Comparison of ENCODE assay signal across 1 cellular context in the genomic region with DNA sequence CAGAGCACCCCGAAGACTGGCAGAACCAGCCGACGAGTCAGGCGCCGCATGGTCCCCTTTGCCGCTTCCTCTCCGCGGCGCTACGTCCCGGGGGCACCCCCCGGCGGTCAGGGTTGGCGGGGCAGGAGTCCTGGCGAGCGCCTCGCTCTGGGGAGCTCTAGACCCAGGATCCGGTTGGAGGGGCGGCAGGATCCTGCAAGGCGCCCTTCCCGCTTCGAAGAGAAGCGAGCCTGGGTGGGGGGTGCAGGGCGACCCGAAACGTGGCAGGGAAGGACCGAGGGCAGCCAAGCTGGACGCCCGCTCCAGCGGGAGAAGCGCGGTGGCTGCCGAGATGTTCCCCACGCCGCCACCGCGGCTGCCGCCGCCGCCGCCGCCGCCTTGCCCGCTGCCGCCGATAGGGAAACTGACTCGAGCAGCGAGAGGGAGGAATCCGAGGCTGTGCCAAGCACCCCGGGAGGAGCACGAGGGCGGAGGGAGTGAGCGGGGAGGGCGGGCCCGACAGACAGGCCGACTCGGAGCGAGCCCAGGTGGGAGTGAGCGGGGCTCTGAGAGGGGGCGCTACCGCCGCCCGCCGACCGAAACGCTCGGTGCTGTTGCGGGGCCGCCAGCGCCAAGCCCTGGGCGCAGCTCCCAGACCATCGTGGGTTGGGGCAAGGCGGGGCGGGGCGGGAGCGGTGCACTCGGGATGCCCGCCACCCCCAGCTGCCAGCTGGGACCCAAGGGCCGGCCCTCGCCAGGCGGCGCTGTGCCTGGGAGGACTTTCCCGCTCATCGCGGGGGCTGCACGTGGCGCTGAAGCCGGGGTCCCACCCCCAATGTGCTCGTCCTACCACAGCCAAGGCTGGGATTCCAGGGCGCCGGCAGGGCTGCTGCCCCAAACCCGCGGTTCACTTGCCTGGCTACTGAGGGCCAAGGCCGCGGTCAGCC.
TF ChIP-seq lines count a peak whose summit lies in the region.

A gene with protein sequence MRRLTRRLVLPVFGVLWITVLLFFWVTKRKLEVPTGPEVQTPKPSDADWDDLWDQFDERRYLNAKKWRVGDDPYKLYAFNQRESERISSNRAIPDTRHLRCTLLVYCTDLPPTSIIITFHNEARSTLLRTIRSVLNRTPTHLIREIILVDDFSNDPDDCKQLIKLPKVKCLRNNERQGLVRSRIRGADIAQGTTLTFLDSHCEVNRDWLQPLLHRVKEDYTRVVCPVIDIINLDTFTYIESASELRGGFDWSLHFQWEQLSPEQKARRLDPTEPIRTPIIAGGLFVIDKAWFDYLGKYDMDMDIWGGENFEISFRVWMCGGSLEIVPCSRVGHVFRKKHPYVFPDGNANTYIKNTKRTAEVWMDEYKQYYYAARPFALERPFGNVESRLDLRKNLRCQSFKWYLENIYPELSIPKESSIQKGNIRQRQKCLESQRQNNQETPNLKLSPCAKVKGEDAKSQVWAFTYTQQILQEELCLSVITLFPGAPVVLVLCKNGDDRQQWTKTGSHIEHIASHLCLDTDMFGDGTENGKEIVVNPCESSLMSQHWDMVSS (minus strand): TSS at position 404 of the 926 bp plus-strand sequence. CDS start 354 bp downstream, at position 50.

TF ChIP-seq in A549, 52 proteins besides CTCF, POLR2A, EP300 and RAD21 (continued from another document):
- TF ChIP-seq, protein P1, sequence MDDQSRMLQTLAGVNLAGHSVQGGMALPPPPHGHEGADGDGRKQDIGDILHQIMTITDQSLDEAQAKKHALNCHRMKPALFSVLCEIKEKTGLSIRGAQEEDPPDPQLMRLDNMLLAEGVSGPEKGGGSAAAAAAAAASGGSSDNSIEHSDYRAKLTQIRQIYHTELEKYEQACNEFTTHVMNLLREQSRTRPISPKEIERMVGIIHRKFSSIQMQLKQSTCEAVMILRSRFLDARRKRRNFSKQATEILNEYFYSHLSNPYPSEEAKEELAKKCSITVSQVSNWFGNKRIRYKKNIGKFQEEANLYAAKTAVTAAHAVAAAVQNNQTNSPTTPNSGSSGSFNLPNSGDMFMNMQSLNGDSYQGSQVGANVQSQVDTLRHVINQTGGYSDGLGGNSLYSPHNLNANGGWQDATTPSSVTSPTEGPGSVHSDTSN (IDR thresholded peaks at IDR 0.05) = no peak
- no peak for TF ChIP-seq FOSL2 (IDR thresholded peaks at IDR 0.05)
- TF ChIP-seq FOSL2 (CRISPR knock-in tag; IDR thresholded peaks at IDR 0.05) = no peak
- no peak for TF ChIP-seq RARB (CRISPR knock-in tag; IDR thresholded peaks at IDR 0.05)
- TF ChIP-seq NR3C1 (IDR thresholded peaks at IDR 0.05) = no peak
- TF ChIP-seq PHF8 (IDR thresholded peaks at IDR 0.05; ENCODE audit: borderline replicate concordance, low read depth) = peak; percentile 32; the same call in 1 of the 2 replicates
- TF ChIP-seq, protein P2, sequence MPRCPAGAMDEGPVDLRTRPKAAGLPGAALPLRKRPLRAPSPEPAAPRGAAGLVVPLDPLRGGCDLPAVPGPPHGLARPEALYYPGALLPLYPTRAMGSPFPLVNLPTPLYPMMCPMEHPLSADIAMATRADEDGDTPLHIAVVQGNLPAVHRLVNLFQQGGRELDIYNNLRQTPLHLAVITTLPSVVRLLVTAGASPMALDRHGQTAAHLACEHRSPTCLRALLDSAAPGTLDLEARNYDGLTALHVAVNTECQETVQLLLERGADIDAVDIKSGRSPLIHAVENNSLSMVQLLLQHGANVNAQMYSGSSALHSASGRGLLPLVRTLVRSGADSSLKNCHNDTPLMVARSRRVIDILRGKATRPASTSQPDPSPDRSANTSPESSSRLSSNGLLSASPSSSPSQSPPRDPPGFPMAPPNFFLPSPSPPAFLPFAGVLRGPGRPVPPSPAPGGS (IDR thresholded peaks at IDR 0.05) = no peak
- TF ChIP-seq MAFK (IDR thresholded peaks at IDR 0.05; ENCODE audit: partially characterized antibody) = no peak
- TF ChIP-seq, protein P3, sequence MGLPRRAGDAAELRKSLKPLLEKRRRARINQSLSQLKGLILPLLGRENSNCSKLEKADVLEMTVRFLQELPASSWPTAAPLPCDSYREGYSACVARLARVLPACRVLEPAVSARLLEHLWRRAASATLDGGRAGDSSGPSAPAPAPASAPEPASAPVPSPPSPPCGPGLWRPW (IDR thresholded peaks at IDR 0.05) = no peak
- TF ChIP-seq EHF (CRISPR knock-in tag; IDR thresholded peaks at IDR 0.05) = no peak
- no peak for TF ChIP-seq GATA3 (IDR thresholded peaks at IDR 0.05; ENCODE audit: borderline replicate concordance)
- no peak; the same call in 1 of the 2 replicates for TF ChIP-seq BHLHE40 (IDR thresholded peaks at IDR 0.05; ENCODE audit: low read depth, low read length)
- TF ChIP-seq TFCP2L1 (CRISPR knock-in tag; IDR thresholded peaks at IDR 0.05) = peak; percentile 62; the same call in 1 of the 2 replicates
- TF ChIP-seq, protein P4, sequence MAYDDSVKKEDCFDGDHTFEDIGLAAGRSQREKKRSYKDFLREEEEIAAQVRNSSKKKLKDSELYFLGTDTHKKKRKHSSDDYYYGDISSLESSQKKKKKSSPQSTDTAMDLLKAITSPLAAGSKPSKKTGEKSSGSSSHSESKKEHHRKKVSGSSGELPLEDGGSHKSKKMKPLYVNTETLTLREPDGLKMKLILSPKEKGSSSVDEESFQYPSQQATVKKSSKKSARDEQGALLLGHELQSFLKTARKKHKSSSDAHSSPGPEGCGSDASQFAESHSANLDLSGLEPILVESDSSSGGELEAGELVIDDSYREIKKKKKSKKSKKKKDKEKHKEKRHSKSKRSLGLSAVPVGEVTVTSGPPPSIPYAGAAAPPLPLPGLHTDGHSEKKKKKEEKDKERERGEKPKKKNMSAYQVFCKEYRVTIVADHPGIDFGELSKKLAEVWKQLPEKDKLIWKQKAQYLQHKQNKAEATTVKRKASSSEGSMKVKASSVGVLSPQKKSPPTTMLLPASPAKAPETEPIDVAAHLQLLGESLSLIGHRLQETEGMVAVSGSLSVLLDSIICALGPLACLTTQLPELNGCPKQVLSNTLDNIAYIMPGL (CRISPR knock-in tag; IDR thresholded peaks at IDR 0.05; ENCODE audit: borderline replicate concordance) = peak; percentile 28; the same call in 1 of the 2 replicates
- peak; percentile 79 for TF ChIP-seq HOXB5 (CRISPR knock-in tag; IDR thresholded peaks at IDR 0.05)
- no peak for TF ChIP-seq RCOR1 (IDR thresholded peaks at IDR 0.05; ENCODE audit: low read depth, low read length)
- TF ChIP-seq RFX5 (IDR thresholded peaks at IDR 0.05) = no peak
- no peak; the same call in 1 of the 2 replicates for TF ChIP-seq HDAC2 (IDR thresholded peaks at IDR 0.05)
- peak; percentile 63; the same call in 1 of the 2 replicates for TF ChIP-seq HOXA7 (CRISPR knock-in tag; IDR thresholded peaks at IDR 0.05)
- no peak for TF ChIP-seq CHD2 (IDR thresholded peaks at IDR 0.05; ENCODE audit: low read length, partially characterized antibody)
- TF ChIP-seq ZSCAN20 (CRISPR knock-in tag; IDR thresholded peaks at IDR 0.05) = no peak
- TF ChIP-seq ZFP36 (IDR thresholded peaks at IDR 0.05; ENCODE audit: borderline replicate concordance, partially characterized antibody) = no peak
- TF ChIP-seq KDM5A (IDR thresholded peaks at IDR 0.05) = no peak
- TF ChIP-seq ZNF302 (CRISPR knock-in tag; IDR thresholded peaks at IDR 0.05) = no peak
- TF ChIP-seq, protein P5, sequence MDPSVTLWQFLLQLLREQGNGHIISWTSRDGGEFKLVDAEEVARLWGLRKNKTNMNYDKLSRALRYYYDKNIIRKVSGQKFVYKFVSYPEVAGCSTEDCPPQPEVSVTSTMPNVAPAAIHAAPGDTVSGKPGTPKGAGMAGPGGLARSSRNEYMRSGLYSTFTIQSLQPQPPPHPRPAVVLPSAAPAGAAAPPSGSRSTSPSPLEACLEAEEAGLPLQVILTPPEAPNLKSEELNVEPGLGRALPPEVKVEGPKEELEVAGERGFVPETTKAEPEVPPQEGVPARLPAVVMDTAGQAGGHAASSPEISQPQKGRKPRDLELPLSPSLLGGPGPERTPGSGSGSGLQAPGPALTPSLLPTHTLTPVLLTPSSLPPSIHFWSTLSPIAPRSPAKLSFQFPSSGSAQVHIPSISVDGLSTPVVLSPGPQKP (IDR thresholded peaks at IDR 0.05; ENCODE audit: low read depth, low read length) = no peak
- TF ChIP-seq NPAS2 (CRISPR knock-in tag; IDR thresholded peaks at IDR 0.05; ENCODE audit: borderline replicate concordance) = no peak
- no peak for TF ChIP-seq CEBPB (IDR thresholded peaks at IDR 0.05)
- TF ChIP-seq EHMT2 (IDR thresholded peaks at IDR 0.05; ENCODE audit: low read depth) = no peak
- TF ChIP-seq, protein P6, sequence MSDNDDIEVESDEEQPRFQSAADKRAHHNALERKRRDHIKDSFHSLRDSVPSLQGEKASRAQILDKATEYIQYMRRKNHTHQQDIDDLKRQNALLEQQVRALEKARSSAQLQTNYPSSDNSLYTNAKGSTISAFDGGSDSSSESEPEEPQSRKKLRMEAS (IDR thresholded peaks at IDR 0.05) = peak; percentile 100
- TF ChIP-seq NFE2L2 (conservative IDR thresholded peaks at IDR 0.05; ENCODE audit: low read length) = no peak
- peak; percentile 56; the same call in 1 of the 2 replicates for TF ChIP-seq MYC (IDR thresholded peaks at IDR 0.05; ENCODE audit: borderline replicate concordance, low read length)
- TF ChIP-seq CHD4 (IDR thresholded peaks at IDR 0.05; ENCODE audit: borderline replicate concordance) = no peak
- TF ChIP-seq, protein P7, sequence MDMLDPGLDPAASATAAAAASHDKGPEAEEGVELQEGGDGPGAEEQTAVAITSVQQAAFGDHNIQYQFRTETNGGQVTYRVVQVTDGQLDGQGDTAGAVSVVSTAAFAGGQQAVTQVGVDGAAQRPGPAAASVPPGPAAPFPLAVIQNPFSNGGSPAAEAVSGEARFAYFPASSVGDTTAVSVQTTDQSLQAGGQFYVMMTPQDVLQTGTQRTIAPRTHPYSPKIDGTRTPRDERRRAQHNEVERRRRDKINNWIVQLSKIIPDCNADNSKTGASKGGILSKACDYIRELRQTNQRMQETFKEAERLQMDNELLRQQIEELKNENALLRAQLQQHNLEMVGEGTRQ (IDR thresholded peaks at IDR 0.05) = peak; percentile 42; the same call in 1 of the 2 replicates
- no peak for TF ChIP-seq SREBF2 (IDR thresholded peaks at IDR 0.05)
- no peak for TF ChIP-seq POLR2AphosphoS2 (conservative IDR thresholded peaks at IDR 0.05; ENCODE audit: low read length)
- TF ChIP-seq, protein P8, sequence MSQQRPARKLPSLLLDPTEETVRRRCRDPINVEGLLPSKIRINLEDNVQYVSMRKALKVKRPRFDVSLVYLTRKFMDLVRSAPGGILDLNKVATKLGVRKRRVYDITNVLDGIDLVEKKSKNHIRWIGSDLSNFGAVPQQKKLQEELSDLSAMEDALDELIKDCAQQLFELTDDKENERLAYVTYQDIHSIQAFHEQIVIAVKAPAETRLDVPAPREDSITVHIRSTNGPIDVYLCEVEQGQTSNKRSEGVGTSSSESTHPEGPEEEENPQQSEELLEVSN (IDR thresholded peaks at IDR 0.05; ENCODE audit: borderline replicate concordance, low read depth) = peak; percentile 100
- no peak for TF ChIP-seq CBX2 (IDR thresholded peaks at IDR 0.05; ENCODE audit: borderline replicate concordance, low read depth)
- no peak for TF ChIP-seq CBX8 (IDR thresholded peaks at IDR 0.05)
- peak; percentile 69; the same call in 1 of the 2 replicates for TF ChIP-seq HOXB13 (CRISPR knock-in tag; IDR thresholded peaks at IDR 0.05; ENCODE audit: low read depth)
- 0 out of 2 replicates have a peak, but pooled peaks have one; percentile 46 for TF ChIP-seq RNF2 (IDR thresholded peaks at IDR 0.05; ENCODE audit: borderline replicate concordance, low read depth)
- TF ChIP-seq, protein P9, sequence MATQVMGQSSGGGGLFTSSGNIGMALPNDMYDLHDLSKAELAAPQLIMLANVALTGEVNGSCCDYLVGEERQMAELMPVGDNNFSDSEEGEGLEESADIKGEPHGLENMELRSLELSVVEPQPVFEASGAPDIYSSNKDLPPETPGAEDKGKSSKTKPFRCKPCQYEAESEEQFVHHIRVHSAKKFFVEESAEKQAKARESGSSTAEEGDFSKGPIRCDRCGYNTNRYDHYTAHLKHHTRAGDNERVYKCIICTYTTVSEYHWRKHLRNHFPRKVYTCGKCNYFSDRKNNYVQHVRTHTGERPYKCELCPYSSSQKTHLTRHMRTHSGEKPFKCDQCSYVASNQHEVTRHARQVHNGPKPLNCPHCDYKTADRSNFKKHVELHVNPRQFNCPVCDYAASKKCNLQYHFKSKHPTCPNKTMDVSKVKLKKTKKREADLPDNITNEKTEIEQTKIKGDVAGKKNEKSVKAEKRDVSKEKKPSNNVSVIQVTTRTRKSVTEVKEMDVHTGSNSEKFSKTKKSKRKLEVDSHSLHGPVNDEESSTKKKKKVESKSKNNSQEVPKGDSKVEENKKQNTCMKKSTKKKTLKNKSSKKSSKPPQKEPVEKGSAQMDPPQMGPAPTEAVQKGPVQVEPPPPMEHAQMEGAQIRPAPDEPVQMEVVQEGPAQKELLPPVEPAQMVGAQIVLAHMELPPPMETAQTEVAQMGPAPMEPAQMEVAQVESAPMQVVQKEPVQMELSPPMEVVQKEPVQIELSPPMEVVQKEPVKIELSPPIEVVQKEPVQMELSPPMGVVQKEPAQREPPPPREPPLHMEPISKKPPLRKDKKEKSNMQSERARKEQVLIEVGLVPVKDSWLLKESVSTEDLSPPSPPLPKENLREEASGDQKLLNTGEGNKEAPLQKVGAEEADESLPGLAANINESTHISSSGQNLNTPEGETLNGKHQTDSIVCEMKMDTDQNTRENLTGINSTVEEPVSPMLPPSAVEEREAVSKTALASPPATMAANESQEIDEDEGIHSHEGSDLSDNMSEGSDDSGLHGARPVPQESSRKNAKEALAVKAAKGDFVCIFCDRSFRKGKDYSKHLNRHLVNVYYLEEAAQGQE (IDR thresholded peaks at IDR 0.05) = 0 out of 2 replicates have a peak, but pooled peaks have one; percentile 33
